Comparison of ENCODE assay signal across 22 cellular contexts in genomic region chr1:206535853-206536188, GRCh38.
"Had no signal": no experiment of that assay in that cellular context is flagged by ENCODE, and none has a peak within 500 bp of the region (broad histone marks: within the 10 kb centered on the region; RNA-seq: fewer than 3 reads in every experiment).

No MANE protein-coding gene starts in this region.

- H3K36me3 ChIP-seq: brain microvascular endothelial cell, left lung, neutrophil, uterus had no signal

- H3K9ac ChIP-seq: parathyroid adenoma had no signal

- H3K4me3 Mint-ChIP-seq: activated CD4-positive, alpha-beta T cell treated with anti-CD3 and anti-CD28 coated beads for 36 hours; activated naive CD8-positive, alpha-beta T cell treated with anti-CD3 and anti-CD28 coated beads for 36 hours; activated T-helper 1 cell treated with anti-CD3 and anti-CD28 coated beads, Interleukin-12 subunit alpha, Interleukin-12 subunit beta, Interleukin-2, Interleukin-4 antibody, amounts not matched to agents 30 ng/mL and 10 ng/mL and 1 ng/mL, durations not matched to agents 14 hours and 24 hours and 36 hours; central memory CD8-positive, alpha-beta T cell; naive thymus-derived CD8-positive, alpha-beta T cell; stimulated activated naive B cell treated with anti-CD40 and anti-IgM and Interleukin-4, amounts not matched to agents 10 μg/mL and 1 μg/mL and 100 μg/mL, for 72 hours; T-cell; WTC11 had no signal

- DNase-seq: activated CD4-positive, alpha-beta T cell treated with anti-CD3 and anti-CD28 coated beads for 36 hours; activated CD4-positive, alpha-beta T cell treated with anti-CD3 and anti-CD28 coated beads, Interleukin-2, amount 50 U/mL, for 48 hours; activated gamma-delta T cell treated with Interleukin-2 at 50 U/mL for 16 hours; activated naive CD8-positive, alpha-beta T cell treated with anti-CD3 and anti-CD28 coated beads for 36 hours; activated T-cell treated with anti-CD3 and anti-CD28 coated beads for 4 hours; brain microvascular endothelial cell; erythroblast; kidney; left lung; mesenchymal stem cell; naive thymus-derived CD8-positive, alpha-beta T cell; stimulated activated naive B cell treated with anti-CD40 and anti-IgM and Interleukin-4, amounts not matched to agents 10 μg/mL and 1 μg/mL and 100 μg/mL, for 72 hours; T-cell; uterus had no signal

- H2AFZ ChIP-seq: parathyroid adenoma had no signal

- H3K27me3 ChIP-seq: brain microvascular endothelial cell, left lung, uterus had no signal

- H3K36me3 Mint-ChIP-seq: activated naive CD8-positive, alpha-beta T cell treated with anti-CD3 and anti-CD28 coated beads for 36 hours; naive thymus-derived CD8-positive, alpha-beta T cell; T-cell; WTC11 had no signal

- H3K27ac Mint-ChIP-seq: activated CD4-positive, alpha-beta T cell treated with anti-CD3 and anti-CD28 coated beads for 36 hours; activated naive CD8-positive, alpha-beta T cell treated with anti-CD3 and anti-CD28 coated beads for 36 hours; activated T-helper 1 cell treated with anti-CD3 and anti-CD28 coated beads, Interleukin-12 subunit alpha, Interleukin-12 subunit beta, Interleukin-2, Interleukin-4 antibody, amounts not matched to agents 30 ng/mL and 10 ng/mL and 1 ng/mL, durations not matched to agents 14 hours and 24 hours and 36 hours; T-cell; WTC11 had no signal

- H3K4me1 Mint-ChIP-seq: central memory CD8-positive, alpha-beta T cell; naive thymus-derived CD8-positive, alpha-beta T cell had no signal

- H3K27ac ChIP-seq: brain microvascular endothelial cell, coronary artery, left lung, neutrophil, parathyroid adenoma, uterus had no signal

- H3K9me3 ChIP-seq: left lung, neutrophil, uterus had no signal

- ATAC-seq: activated CD4-positive, alpha-beta T cell treated with anti-CD3 and anti-CD28 coated beads for 36 hours; left lung; naive thymus-derived CD8-positive, alpha-beta T cell; sciatic nerve; T-cell; WTC11 had no signal

- FAIRE-seq: frontal cortex, kidney had no signal

- H3K4me3 ChIP-seq: coronary artery, left lung, uterus had no signal

- H3K4me1 ChIP-seq: parathyroid adenoma, uterus had no signal

- H3K9me3 Mint-ChIP-seq: activated naive CD8-positive, alpha-beta T cell treated with anti-CD3 and anti-CD28 coated beads for 36 hours; activated T-helper 1 cell treated with anti-CD3 and anti-CD28 coated beads, Interleukin-12 subunit alpha, Interleukin-12 subunit beta, Interleukin-2, Interleukin-4 antibody, amounts not matched to agents 30 ng/mL and 10 ng/mL and 1 ng/mL, durations not matched to agents 14 hours and 24 hours and 36 hours; central memory CD8-positive, alpha-beta T cell; naive thymus-derived CD8-positive, alpha-beta T cell; stimulated activated naive B cell treated with anti-CD40 and anti-IgM and Interleukin-4, amounts not matched to agents 10 μg/mL and 1 μg/mL and 100 μg/mL, for 72 hours; T-cell; WTC11 had no signal

- H3K27me3 Mint-ChIP-seq: activated CD4-positive, alpha-beta T cell treated with anti-CD3 and anti-CD28 coated beads for 36 hours; activated naive CD8-positive, alpha-beta T cell treated with anti-CD3 and anti-CD28 coated beads for 36 hours; central memory CD8-positive, alpha-beta T cell; naive thymus-derived CD8-positive, alpha-beta T cell; T-cell had no signal

- H3K79me2 ChIP-seq: parathyroid adenoma had no signal
